ENCODE assay signal across 1 cellular context in the genomic region with DNA sequence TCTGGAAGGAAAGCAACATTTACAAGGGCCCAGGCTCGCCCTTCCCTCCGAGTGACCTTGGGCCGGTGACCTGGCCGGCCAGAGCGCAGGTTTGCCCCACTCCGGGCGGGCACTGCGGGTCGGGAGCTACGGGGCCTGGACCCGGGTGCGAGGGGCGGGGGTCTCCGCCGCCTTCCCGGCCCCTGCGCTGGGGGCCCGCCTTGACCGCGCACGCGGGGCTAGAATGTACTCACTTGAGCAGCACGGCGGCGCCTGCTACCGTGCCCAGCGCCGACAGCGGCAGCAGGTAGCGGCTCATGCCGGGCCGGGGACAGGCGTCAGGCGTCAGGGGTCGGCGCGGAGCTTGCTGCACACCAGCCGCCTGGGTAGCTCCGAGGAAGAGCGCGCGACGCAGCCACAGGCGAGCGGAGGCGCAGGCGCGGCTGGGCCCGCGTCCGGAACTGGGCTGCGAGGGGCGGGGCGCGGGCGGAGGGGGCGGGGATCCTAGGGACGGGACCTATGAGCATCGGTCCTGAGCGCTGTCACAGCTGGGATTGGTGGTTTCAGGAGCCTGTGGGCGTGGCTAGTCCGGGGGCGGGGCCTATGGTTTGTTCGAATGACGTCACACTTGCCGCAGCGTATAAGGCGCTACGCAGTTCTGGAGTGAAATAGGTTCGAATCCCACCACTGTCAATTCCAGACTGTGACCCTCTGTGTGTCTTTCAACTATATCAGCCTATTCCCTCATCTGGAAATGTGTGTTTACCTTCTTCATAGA.
TF ChIP-seq lines count a peak whose summit lies in the region.

A gene with protein sequence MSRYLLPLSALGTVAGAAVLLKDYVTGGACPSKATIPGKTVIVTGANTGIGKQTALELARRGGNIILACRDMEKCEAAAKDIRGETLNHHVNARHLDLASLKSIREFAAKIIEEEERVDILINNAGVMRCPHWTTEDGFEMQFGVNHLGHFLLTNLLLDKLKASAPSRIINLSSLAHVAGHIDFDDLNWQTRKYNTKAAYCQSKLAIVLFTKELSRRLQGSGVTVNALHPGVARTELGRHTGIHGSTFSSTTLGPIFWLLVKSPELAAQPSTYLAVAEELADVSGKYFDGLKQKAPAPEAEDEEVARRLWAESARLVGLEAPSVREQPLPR (minus strand): TSS at position 414 of the 757 bp plus-strand sequence. CDS start 116 bp downstream, at position 298.

TF ChIP-seq in GM12878, 131 proteins besides CTCF, POLR2A, EP300 and RAD21 (continued from another document):
- no peak for TF ChIP-seq ZBTB11 (CRISPR knock-in tag; IDR thresholded peaks at IDR 0.05)
- TF ChIP-seq NFXL1 (IDR thresholded peaks at IDR 0.05; ENCODE audit: borderline replicate concordance): no peak
- no peak for TF ChIP-seq FOXK2 (IDR thresholded peaks at IDR 0.05)
- no peak for TF ChIP-seq WRNIP1 (IDR thresholded peaks at IDR 0.05; ENCODE audit: borderline replicate concordance, low read depth, low read length)
- 0 out of 2 replicates have a peak, but pooled peaks have one; percentile 22 for TF ChIP-seq IKZF1 (conservative IDR thresholded peaks at IDR 0.05)
- TF ChIP-seq SUZ12 (IDR thresholded peaks at IDR 0.05; ENCODE audit: unreplicated experiment): no peak
- TF ChIP-seq EED (IDR thresholded peaks at IDR 0.05; ENCODE audit: low read depth): no peak
- TF ChIP-seq, protein P1, sequence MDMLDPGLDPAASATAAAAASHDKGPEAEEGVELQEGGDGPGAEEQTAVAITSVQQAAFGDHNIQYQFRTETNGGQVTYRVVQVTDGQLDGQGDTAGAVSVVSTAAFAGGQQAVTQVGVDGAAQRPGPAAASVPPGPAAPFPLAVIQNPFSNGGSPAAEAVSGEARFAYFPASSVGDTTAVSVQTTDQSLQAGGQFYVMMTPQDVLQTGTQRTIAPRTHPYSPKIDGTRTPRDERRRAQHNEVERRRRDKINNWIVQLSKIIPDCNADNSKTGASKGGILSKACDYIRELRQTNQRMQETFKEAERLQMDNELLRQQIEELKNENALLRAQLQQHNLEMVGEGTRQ (IDR thresholded peaks at IDR 0.05; ENCODE audit: borderline replicate concordance, low read depth, low read length): no peak
- TF ChIP-seq ELK1 (IDR thresholded peaks at IDR 0.05; ENCODE audit: low read depth, low read length): no peak
- TF ChIP-seq, protein P2, sequence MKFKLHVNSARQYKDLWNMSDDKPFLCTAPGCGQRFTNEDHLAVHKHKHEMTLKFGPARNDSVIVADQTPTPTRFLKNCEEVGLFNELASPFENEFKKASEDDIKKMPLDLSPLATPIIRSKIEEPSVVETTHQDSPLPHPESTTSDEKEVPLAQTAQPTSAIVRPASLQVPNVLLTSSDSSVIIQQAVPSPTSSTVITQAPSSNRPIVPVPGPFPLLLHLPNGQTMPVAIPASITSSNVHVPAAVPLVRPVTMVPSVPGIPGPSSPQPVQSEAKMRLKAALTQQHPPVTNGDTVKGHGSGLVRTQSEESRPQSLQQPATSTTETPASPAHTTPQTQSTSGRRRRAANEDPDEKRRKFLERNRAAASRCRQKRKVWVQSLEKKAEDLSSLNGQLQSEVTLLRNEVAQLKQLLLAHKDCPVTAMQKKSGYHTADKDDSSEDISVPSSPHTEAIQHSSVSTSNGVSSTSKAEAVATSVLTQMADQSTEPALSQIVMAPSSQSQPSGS (IDR thresholded peaks at IDR 0.05; ENCODE audit: low read length): 0 out of 2 replicates have a peak, but pooled peaks have one; percentile 19
TF ChIP-seq in GM12878: peak in this region for 22.
